ENCODE assay signal across 13 cellular contexts in the genomic region with DNA sequence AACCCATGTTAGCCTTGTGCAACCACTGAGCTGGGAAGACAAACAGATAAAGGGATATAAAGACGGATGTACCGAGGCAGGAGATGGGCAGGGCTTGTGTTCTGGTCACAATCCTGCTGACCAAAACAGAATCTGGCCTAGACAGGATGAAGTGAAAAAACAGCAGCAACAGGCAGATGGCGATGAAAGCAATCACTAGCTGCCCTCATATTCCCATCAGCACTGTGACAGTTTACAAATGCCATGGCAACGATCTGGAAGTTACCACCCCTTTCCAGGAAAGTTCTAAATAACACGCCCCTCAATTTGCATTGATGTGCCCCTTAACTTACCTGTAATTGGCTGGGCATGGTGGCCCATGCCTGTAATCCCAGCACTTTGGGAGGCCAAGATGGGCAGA. TPM values are rescaled to one million over a fixed set of nuclear protein-coding genes. Genes with fewer than 3 reads are reported as not detected.
DNase-seq lines count a peak whose midpoint lies in the region; ATAC-seq and TF ChIP-seq lines count a peak whose summit lies in the region.
"Had no signal": no experiment of that assay in that cellular context is flagged by ENCODE, and none has a peak within 500 bp of the region (broad histone marks: within the 10 kb centered on the region; RNA-seq: fewer than 3 reads in every experiment).

No MANE protein-coding gene starts in this region.

- TF ChIP-seq POLR2A in NB4 (IDR thresholded peaks at IDR 0.05; ENCODE audit: extremely low read depth, insufficient read length): no peak

- H4K20me1 ChIP-seq in GM23338 (replicated peaks; ENCODE audit: insufficient read depth): no peaks in the 10 kb centered on the region

- no peak overlapping the region for H3K4me2 ChIP-seq in GM23338

- H3K27ac ChIP-seq in GM23338 (ENCODE audit: low read depth): no peak overlapping the region
- H3K27ac ChIP-seq in caudate nucleus (ENCODE audit: low read depth, low read length): no peak overlapping the region
- H3K27ac ChIP-seq: coronary artery, tibial nerve had no signal

- H3K9me3 Mint-ChIP-seq in GM23338: peaks cover 16% of the 10 kb centered on the region
- H3K9me3 Mint-ChIP-seq in chondrocyte (ENCODE audit: low read depth): no peaks in the 10 kb centered on the region
- H3K9me3 Mint-ChIP-seq: activated T-cell treated with anti-CD3 and anti-CD28 coated beads, Interleukin-2, amount 50 U/mL, for 4 hours; T-helper 1 cell treated with Interleukin-12 subunit alpha and Interleukin-12 subunit beta and Interleukin-4 antibody, amounts not matched to agents 30 μg/mL and 1 μg/mL, for 36 hours had no signal

- H3F3A ChIP-seq in GM23338 (replicated peaks; ENCODE audit: low read depth): no peaks in the 10 kb centered on the region

- peak in 1 of 2 experiments; percentile 58; a peak in 3 of 4 replicates for TF ChIP-seq CTCF in GM23338 (conservative IDR thresholded peaks at IDR 0.05; ENCODE audit: low read depth in 2 of 2)
- no peak for TF ChIP-seq CTCF in NB4 (IDR thresholded peaks at IDR 0.05; ENCODE audit: low read depth, low read length)
- peak; percentile 21 for TF ChIP-seq CTCF in chondrocyte (IDR thresholded peaks at IDR 0.05)

- H3K4me1 Mint-ChIP-seq in GM23338: no peaks in the 10 kb centered on the region; the same call in 2 of the 3 replicates
- peaks cover 5% of the 10 kb centered on the region for H3K4me1 Mint-ChIP-seq in chondrocyte (ENCODE audit: low read depth)

- H3K27me3 ChIP-seq in GM23338 (ENCODE audit: insufficient read depth): no peaks in the 10 kb centered on the region
- H3K27me3 ChIP-seq: tibial nerve had no signal

- H2AFZ ChIP-seq in GM23338: no peak overlapping the region

- no peaks in the 10 kb centered on the region for H3K4me1 ChIP-seq in GM23338 (ENCODE audit: insufficient read depth)
- H3K4me1 ChIP-seq: tibial nerve had no signal

- H3K36me3 ChIP-seq in GM23338 (ENCODE audit: insufficient read depth): no peaks in the 10 kb centered on the region
- H3K36me3 ChIP-seq: tibial nerve had no signal

- no peaks in the 10 kb centered on the region for H3K9me2 ChIP-seq in GM23338 (ENCODE audit: insufficient read depth)

- H3K79me2 ChIP-seq in GM23338 (replicated peaks; ENCODE audit: insufficient read depth): no peaks in the 10 kb centered on the region

- H3K4me3 ChIP-seq in GM23338 (no peak overlapping the region), NB4 (ENCODE audit: low read depth, low read length) (no peak overlapping the region)
- H3K4me3 ChIP-seq: coronary artery, tibial nerve had no signal

- H3K27me3 Mint-ChIP-seq in GM23338 (ENCODE audit: insufficient read depth, low read depth, poor library complexity) (peaks cover 3% of the 10 kb centered on the region), chondrocyte (ENCODE audit: low read depth) (peaks cover 1% of the 10 kb centered on the region)

- peak; percentile 77 for DNase-seq in GM23338 (ENCODE audit: low spot score)
- peak; percentile 6 for DNase-seq in NB4 (ENCODE audit: low read depth)
- DNase-seq in chondrocyte (ENCODE audit: low spot score): no peak
- peak; percentile 19 for DNase-seq in myocyte (ENCODE audit: low read depth)
- DNase-seq in caudate nucleus (lab: John Stamatoyannopoulos, UW): no peak
- DNase-seq in AML-193 (lab: John Stamatoyannopoulos, UW): no peak
- DNase-seq in activated CD8-positive, alpha-beta memory T cell treated with anti-CD3 and anti-CD28 coated beads for 24 hours: no peak
- DNase-seq: activated T-cell treated with anti-CD3 and anti-CD28 coated beads, Interleukin-2, amount 50 U/mL, for 4 hours; NCI-H2029 treated with DMSO at 0.1 percent for 48 hours had no signal

- peak; percentile 84 for ATAC-seq in GM23338
- ATAC-seq in GM21526 (IDR thresholded peaks at IDR 0.05; ENCODE audit: low FRiP score, unreplicated experiment): no peak
- ATAC-seq: activated T-cell treated with anti-CD3 and anti-CD28 coated beads, Interleukin-2, amount 50 U/mL, for 4 hours had no signal

- peaks cover 16% of the 10 kb centered on the region for H3K36me3 Mint-ChIP-seq in GM23338 (ENCODE audit: low read depth)
- H3K36me3 Mint-ChIP-seq in chondrocyte (ENCODE audit: low read depth): no peaks in the 10 kb centered on the region

- H3K27ac Mint-ChIP-seq in GM23338 (no peak overlapping the region), chondrocyte (ENCODE audit: unreplicated experiment) (no peak overlapping the region)
- H3K27ac Mint-ChIP-seq: T-helper 1 cell treated with Interleukin-12 subunit alpha and Interleukin-12 subunit beta and Interleukin-4 antibody, amounts not matched to agents 30 μg/mL and 1 μg/mL, for 36 hours had no signal

- H3K4me3 Mint-ChIP-seq in GM23338: no peak overlapping the region
- H3K4me3 Mint-ChIP-seq in chondrocyte (ENCODE audit: unreplicated experiment): no peak overlapping the region
- H3K4me3 Mint-ChIP-seq: activated T-cell treated with anti-CD3 and anti-CD28 coated beads, Interleukin-2, amount 50 U/mL, for 4 hours; T-helper 1 cell treated with Interleukin-12 subunit alpha and Interleukin-12 subunit beta and Interleukin-4 antibody, amounts not matched to agents 30 μg/mL and 1 μg/mL, for 36 hours had no signal

TF ChIP-seq in GM23338, 12 proteins besides CTCF, POLR2A, EP300 and RAD21 (continues in another document):
- TF ChIP-seq ZNF114 (CRISPR knock-in tag; IDR thresholded peaks at IDR 0.05) (no peak), CREB1 (CRISPR knock-in tag; IDR thresholded peaks at IDR 0.05; ENCODE audit: low read depth) (no peak), ZNF331 (CRISPR knock-in tag; IDR thresholded peaks at IDR 0.05; ENCODE audit: low read depth) (no peak), EZH2 (IDR thresholded peaks at IDR 0.05; ENCODE audit: low read depth, unreplicated experiment) (no peak), JUNB (IDR thresholded peaks at IDR 0.05; ENCODE audit: unreplicated experiment) (no peak)
- TF ChIP-seq, protein P1, sequence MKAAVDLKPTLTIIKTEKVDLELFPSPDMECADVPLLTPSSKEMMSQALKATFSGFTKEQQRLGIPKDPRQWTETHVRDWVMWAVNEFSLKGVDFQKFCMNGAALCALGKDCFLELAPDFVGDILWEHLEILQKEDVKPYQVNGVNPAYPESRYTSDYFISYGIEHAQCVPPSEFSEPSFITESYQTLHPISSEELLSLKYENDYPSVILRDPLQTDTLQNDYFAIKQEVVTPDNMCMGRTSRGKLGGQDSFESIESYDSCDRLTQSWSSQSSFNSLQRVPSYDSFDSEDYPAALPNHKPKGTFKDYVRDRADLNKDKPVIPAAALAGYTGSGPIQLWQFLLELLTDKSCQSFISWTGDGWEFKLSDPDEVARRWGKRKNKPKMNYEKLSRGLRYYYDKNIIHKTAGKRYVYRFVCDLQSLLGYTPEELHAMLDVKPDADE (IDR thresholded peaks at IDR 0.05): no peak

RNA-seq across cellular contexts. Expression of gene CD46, which starts 40.6 kb away (rescaled TPM):
- 173 and 199 TPM in 2 replicates for total RNA-seq in GM23338 (2014; rRNA removed; shearing (Covaris generic))
- polyA plus RNA-seq in GM23338 (2016; fragmentation: Nextera tagmentation; extraction: Ambion mirVana): 173 and 209 TPM in 2 replicates
- 96.4 to 99.9 TPM (median 97.8 TPM) in 3 replicates for total RNA-seq in chondrocyte
- 72.0 and 75.5 TPM in 2 replicates for total RNA-seq in myocyte
- 57.6 TPM for polyA plus RNA-seq in myocyte (2012)

Comparison
In these comparisons a context has a peak if more than half of its experiments do, and no peak if none do; other contexts are left out.
1. DNase-seq: peak in GM23338 (single experiment), NB4 (single experiment) and myocyte (single experiment); none in chondrocyte (single experiment), caudate nucleus (0 of 61), AML-193 (0 of 2) and activated CD8-positive, alpha-beta memory T cell treated with anti-CD3 and anti-CD28 coated beads for 24 hours (single experiment).